8 cellular contexts compared by ENCODE assay signal in the genomic region with DNA sequence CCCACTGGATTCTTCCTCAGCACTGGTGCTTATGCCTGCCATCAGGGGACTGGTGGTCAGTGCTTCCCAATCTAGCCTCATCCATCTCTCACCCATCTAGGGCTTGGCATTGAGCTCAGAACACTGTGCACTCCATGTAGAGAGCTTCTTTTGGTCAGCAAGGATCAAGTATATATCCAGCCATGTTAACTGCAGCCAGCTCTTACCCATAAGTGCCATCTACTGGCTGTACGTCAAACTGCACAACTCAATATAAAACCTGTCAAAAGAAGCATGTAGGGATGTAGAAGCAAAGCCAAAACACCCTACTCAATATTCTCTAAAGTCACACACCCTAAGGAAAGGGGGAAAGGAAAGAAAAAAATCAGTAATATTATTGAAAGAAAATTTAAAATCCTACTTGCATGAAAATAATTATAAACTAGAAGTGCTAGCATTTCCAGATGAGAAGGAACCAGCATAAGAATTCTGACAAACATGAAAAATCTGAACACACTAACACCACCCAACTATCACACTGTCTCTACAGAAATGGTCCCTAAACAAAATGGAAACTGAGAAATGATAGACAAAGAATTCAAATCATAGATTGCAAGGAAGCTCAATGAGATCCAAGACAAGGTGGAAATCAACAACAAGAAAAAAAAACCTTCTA.
A peak's percentile ranks its signal among the peaks of the same experiment; 100 is the strongest.
DNase-seq lines count a peak whose midpoint lies in the region; ATAC-seq and TF ChIP-seq lines count a peak whose summit lies in the region.

No MANE protein-coding gene starts in this region.

- H3K27ac Mint-ChIP-seq in T-helper 1 cell treated with Interleukin-12 subunit alpha and Interleukin-12 subunit beta and Interleukin-4 antibody, amounts not matched to agents 30 μg/mL and 1 μg/mL, for 36 hours = peak overlapping the region; percentile 55

- no peaks in the 10 kb centered on the region for H3K9me3 Mint-ChIP-seq in T-helper 1 cell treated with Interleukin-12 subunit alpha and Interleukin-12 subunit beta and Interleukin-4 antibody, amounts not matched to agents 30 μg/mL and 1 μg/mL, for 36 hours

- peak; percentile 93 for ATAC-seq in GM18498 (IDR thresholded peaks at IDR 0.05; ENCODE audit: unreplicated experiment)
- ATAC-seq in HG02840 (IDR thresholded peaks at IDR 0.05; ENCODE audit: low FRiP score, unreplicated experiment) = peak; percentile 82

- H3K4me1 Mint-ChIP-seq in T-helper 1 cell treated with Interleukin-12 subunit alpha and Interleukin-12 subunit beta and Interleukin-4 antibody, amounts not matched to agents 30 μg/mL and 1 μg/mL, for 36 hours (ENCODE audit: low read depth) = peaks cover 16% of the 10 kb centered on the region

- TF ChIP-seq CTCF in retinal pigment epithelial cell (conservative IDR thresholded peaks at IDR 0.05; ENCODE audit: low read depth, low read length) = peak; percentile 90

- no peaks in the 10 kb centered on the region for H3K27me3 Mint-ChIP-seq in T-helper 1 cell treated with Interleukin-12 subunit alpha and Interleukin-12 subunit beta and Interleukin-4 antibody, amounts not matched to agents 30 μg/mL and 1 μg/mL, for 36 hours (ENCODE audit: low read depth)

- H3K36me3 Mint-ChIP-seq in T-helper 1 cell treated with Interleukin-12 subunit alpha and Interleukin-12 subunit beta and Interleukin-4 antibody, amounts not matched to agents 30 μg/mL and 1 μg/mL, for 36 hours (ENCODE audit: low read depth) = no peaks in the 10 kb centered on the region

- no peak overlapping the region for H3K4me3 Mint-ChIP-seq in T-helper 1 cell treated with Interleukin-12 subunit alpha and Interleukin-12 subunit beta and Interleukin-4 antibody, amounts not matched to agents 30 μg/mL and 1 μg/mL, for 36 hours

- no peak overlapping the region for H3K4me3 ChIP-seq in retinal pigment epithelial cell (ENCODE audit: low read length)

- DNase-seq in Ammon's horn (ENCODE audit: low spot score) (peak; percentile 72), NCI-H1048 (lab: John Stamatoyannopoulos, UW) (peak; percentile 21), glomerular visceral epithelial cell (ENCODE audit: extremely low spot score) (peak; percentile 1), retinal pigment epithelial cell (ENCODE audit: low read depth) (peak; percentile 14)
- no peak for DNase-seq in NK-92 treated with Interleukin-12 subunit alpha and Interleukin-12 subunit beta, amount 100 ng/mL, for 24 hours (lab: John Stamatoyannopoulos, UW)
